In the genomic region with DNA sequence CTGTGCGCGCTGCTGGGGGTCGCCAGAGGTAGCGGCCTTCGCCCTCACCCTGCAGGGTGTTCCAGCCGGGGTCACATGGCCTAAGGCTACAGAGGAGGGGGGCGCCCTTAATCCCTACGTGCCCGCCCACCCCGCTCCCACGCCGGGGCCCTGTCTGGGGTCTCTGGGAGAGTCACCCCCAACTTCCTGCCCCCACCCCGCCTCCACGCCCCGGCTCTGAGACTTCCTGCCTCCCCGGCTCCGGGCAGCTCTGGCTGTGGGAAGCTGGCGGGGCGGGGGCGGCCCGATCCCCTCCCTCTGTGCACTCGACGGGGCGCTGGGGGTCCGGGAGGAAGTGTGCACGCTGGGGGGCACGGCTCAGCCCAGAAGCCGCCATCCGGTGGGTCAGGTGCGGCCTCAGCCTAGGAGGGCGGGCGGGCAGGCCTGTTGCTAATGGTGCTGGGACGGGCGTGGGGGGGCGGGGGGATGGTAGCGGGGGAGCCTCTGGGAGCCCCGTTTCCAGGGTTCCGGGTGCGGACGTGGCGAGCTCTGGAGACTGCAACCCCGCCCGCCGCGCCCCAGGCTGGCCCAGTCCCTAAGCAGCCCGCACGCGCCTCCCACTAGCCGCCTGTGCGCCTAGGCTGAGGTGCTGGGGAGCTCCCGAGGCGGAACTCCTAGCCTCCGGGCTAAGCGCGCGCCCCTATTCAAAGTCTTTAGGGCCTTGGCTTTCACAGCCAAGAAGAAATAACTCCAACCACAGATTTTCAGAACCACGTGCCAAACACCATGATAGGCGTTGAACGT, we compare ENCODE assay signal across 8 cellular contexts.
A peak's percentile ranks its signal among the peaks of the same experiment; 100 is the strongest.
DNase-seq lines count a peak whose midpoint lies in the region; ATAC-seq, FAIRE-seq and TF ChIP-seq lines count a peak whose summit lies in the region.

No MANE protein-coding gene starts in this region.

- no peaks in the 10 kb centered on the region for H3K9me3 ChIP-seq in T-helper 17 cell (ENCODE audit: control insufficient read depth, low read length, poor library complexity, severe bottlenecking)
- no peaks in the 10 kb centered on the region for H3K9me3 ChIP-seq in esophagus muscularis mucosa
- H3K9me3 ChIP-seq in neuronal stem cell (replicated peaks in 1 of 2; ENCODE audit: control insufficient read depth in 2 of 2, insufficient read depth in 1 of 2, low read depth in 1 of 2, low read length in 2 of 2), result peaks cover 0 to 2% of the 10 kb centered on the region in 2 donors

- H3K4me3 ChIP-seq in esophagus muscularis mucosa (peak overlapping the region; percentile 34 to 68 (median 50)), neuronal stem cell (ENCODE audit: low read length in 2 of 2) (peak overlapping the region in 1 of 2 donors; percentile 42)

- TF ChIP-seq POLR2A in esophagus muscularis mucosa (IDR thresholded peaks at IDR 0.05; ENCODE audit: low read depth), result no peak

- H3K23ac ChIP-seq in neuronal stem cell (ENCODE audit: low read depth, low read length, poor library complexity), result no peak overlapping the region

- H3K36me3 ChIP-seq in esophagus muscularis mucosa (no peaks in the 10 kb centered on the region), neuronal stem cell (replicated peaks in 1 of 2; ENCODE audit: control insufficient read depth in 2 of 2, insufficient read depth in 2 of 2, low read length in 2 of 2) (no peaks in the 10 kb centered on the region)

- H3K9ac ChIP-seq in neuronal stem cell (ENCODE audit: low read depth, low read length, poor library complexity), result peak overlapping the region; percentile 67

- H3K27ac ChIP-seq in esophagus muscularis mucosa (replicated peaks in 1 of 4), result peak overlapping the region; percentile 55 to 71 (median 64)
- peak overlapping the region; percentile 72 for H3K27ac ChIP-seq in neuronal stem cell (replicated peaks; ENCODE audit: low read length)

- TF ChIP-seq CTCF in esophagus muscularis mucosa (IDR thresholded peaks at IDR 0.05) (no peak), D721Med (IDR thresholded peaks at IDR 0.05; ENCODE audit: insufficient read depth, missing control alignments) (no peak)

- FAIRE-seq in GM19239 (lab: Jason Lieb, UNC) (peak; percentile 83), D721Med (lab: Jason Lieb, UNC) (no peak)

- H2BK120ac ChIP-seq in neuronal stem cell (ENCODE audit: low read depth, low read length), result peak overlapping the region; percentile 43

- H2BK15ac ChIP-seq in neuronal stem cell (ENCODE audit: low read length), result peak overlapping the region; percentile 56

- intact Hi-C loops in esophagus muscularis mucosa (cut with DNase I), result no loop called here

- H3K4me1 Mint-ChIP-seq in T-helper 17 cell, result peaks cover 25% of the 10 kb centered on the region

- H2AFZ ChIP-seq in neuronal stem cell (ENCODE audit: low read length), result peak overlapping the region; percentile 65

- no peaks in the 10 kb centered on the region for H3K79me1 ChIP-seq in neuronal stem cell (ENCODE audit: low read depth, low read length)

- 59% methylated on average over 11 of the region's 59 CpGs for WGBS in esophagus muscularis mucosa
- WGBS in neuronal stem cell (ENCODE audit: extremely low coverage in 2 of 2, insufficient read length in 2 of 2, insufficient replicate concordance in 1 of 2), 2 donors, result no CpG with 5 or more reads among the region's 59 CpGs

- H3K27me3 ChIP-seq in esophagus muscularis mucosa (peaks cover 0 to 10% (median 0%) of the 10 kb centered on the region in 4 donors), neuronal stem cell (ENCODE audit: control insufficient read depth in 3 of 3, insufficient read depth in 3 of 3, low read depth in 1 of 3, low read length in 3 of 3) (no peaks in the 10 kb centered on the region)

- H4K8ac ChIP-seq in neuronal stem cell (ENCODE audit: low read depth, low read length), result no peak overlapping the region

- TF ChIP-seq EP300 in esophagus muscularis mucosa (IDR thresholded peaks at IDR 0.05), result no peak

- H2AK5ac ChIP-seq in neuronal stem cell (ENCODE audit: low read depth, low read length), result peak overlapping the region; percentile 33

- peaks cover 16% of the 10 kb centered on the region for H3K27me3 Mint-ChIP-seq in T-helper 17 cell

- no peaks in the 10 kb centered on the region for H3K36me3 Mint-ChIP-seq in T-helper 17 cell (ENCODE audit: low read depth)

- ATAC-seq in T-helper 17 cell (no peak), HG02840 (IDR thresholded peaks at IDR 0.05; ENCODE audit: low FRiP score, unreplicated experiment) (no peak), HG03378 (IDR thresholded peaks at IDR 0.05; ENCODE audit: unreplicated experiment) (no peak)

- DNase-seq in GM19239 (ENCODE audit: insufficient read length, low spot score) (no peak), T-helper 17 cell (no peak), esophagus muscularis mucosa (ENCODE audit: extremely low spot score) (no peak), neuronal stem cell (ENCODE audit: low spot score) (peak; percentile 61), T1000 (lab: John Stamatoyannopoulos, UW) (no peak), D721Med (ENCODE audit: insufficient read length, low spot score) (no peak)

- peak overlapping the region; percentile 97 for H3K18ac ChIP-seq in neuronal stem cell (ENCODE audit: low read length)

- H2BK5ac ChIP-seq in neuronal stem cell (ENCODE audit: low read length), result no peak overlapping the region

- no peak overlapping the region for H3K4ac ChIP-seq in neuronal stem cell (ENCODE audit: low read length)

- peaks cover 37 to 43% (median 40%) of the 10 kb centered on the region in 4 donors for H3K4me1 ChIP-seq in esophagus muscularis mucosa
- H3K4me1 ChIP-seq in neuronal stem cell (ENCODE audit: control insufficient read depth in 2 of 2, insufficient read depth in 1 of 2, low read depth in 1 of 2, low read length in 2 of 2), result peaks cover 38 to 42% of the 10 kb centered on the region in 2 donors

- H3K14ac ChIP-seq in neuronal stem cell (ENCODE audit: low read length), result no peak overlapping the region

- H2BK12ac ChIP-seq in neuronal stem cell (ENCODE audit: low read length), result peak overlapping the region; percentile 80

- H3K4me2 ChIP-seq in neuronal stem cell (ENCODE audit: insufficient read depth, low read length, poor library complexity, severe bottlenecking), result peak overlapping the region; percentile 62

- H3K27ac Mint-ChIP-seq in T-helper 17 cell, result peak overlapping the region; percentile 77

- H3K4me3 Mint-ChIP-seq in T-helper 17 cell, result peak overlapping the region; percentile 81

- peak overlapping the region; percentile 96 for H4K91ac ChIP-seq in neuronal stem cell (ENCODE audit: low read depth, low read length, poor library complexity)
